20 cellular contexts compared by ENCODE assay signal in the genomic region with DNA sequence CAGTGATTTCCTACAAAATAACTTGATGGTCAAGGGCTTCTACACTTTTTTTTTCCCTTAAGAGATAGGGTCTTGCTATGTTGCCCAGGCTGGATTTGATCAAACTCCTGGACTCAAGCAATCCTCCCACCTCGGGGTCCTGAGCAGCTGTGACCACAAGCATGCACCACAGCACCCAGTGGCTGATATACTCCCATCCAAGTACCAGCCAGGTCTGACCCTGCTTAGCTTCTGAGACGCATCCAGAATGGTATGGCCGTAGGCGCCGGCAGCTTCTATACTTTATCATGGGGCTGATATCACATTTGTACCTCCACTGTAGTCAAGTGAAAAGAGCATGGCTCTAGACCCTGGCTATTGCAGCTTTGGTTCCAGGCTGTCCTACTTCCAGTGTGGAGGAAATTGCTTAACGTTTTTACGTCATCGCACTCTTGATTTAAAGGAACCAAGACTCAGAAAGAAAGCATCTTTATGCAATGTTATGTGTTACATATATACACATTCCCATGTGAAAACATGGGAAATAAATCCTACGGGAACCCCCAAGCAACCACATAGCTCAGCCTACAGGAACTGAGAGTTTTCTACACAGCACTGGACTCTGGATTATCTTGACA. TPM values are rescaled to one million over a fixed set of nuclear protein-coding genes. Genes with fewer than 3 reads are reported as not detected.
DNase-seq lines count a peak whose midpoint lies in the region; ATAC-seq and TF ChIP-seq lines count a peak whose summit lies in the region.
"Had no signal": no experiment of that assay in that cellular context is flagged by ENCODE, and none has a peak within 500 bp of the region (broad histone marks: within the 10 kb centered on the region; RNA-seq: fewer than 3 reads in every experiment).

No MANE protein-coding gene starts in this region.

- H3K27ac ChIP-seq in angular gyrus (ENCODE audit: low read depth, low read length) = peak overlapping the region; percentile 12
- H3K27ac ChIP-seq in left lung = no peak overlapping the region
- peak overlapping the region; percentile 41 for H3K27ac ChIP-seq in temporal lobe (ENCODE audit: low read depth, low read length)
- no peak overlapping the region for H3K27ac ChIP-seq in OCI-LY7 (ENCODE audit: low read depth, low read length, poor library complexity, severe bottlenecking)
- H3K27ac ChIP-seq: KMS-11, Peyer's patch had no signal

- intact Hi-C loops in left lung (cut with DNase I) = no loop called here
- intact Hi-C loops in OCI-LY7 (cut with micrococcal nuclease; ENCODE audit: unreplicated experiment) = no loop called here

- H3K9me2 ChIP-seq in OCI-LY7 (ENCODE audit: insufficient read depth, low read length) = no peaks in the 10 kb centered on the region
- H3K9me2 ChIP-seq: SK-N-SH had no signal

- DNase-seq in MV-4-11 (lab: John Stamatoyannopoulos, UW) (peak; percentile 82), left lung (no peak), OCI-LY7 (ENCODE audit: low spot score) (no peak)
- DNase-seq: Calu3; CD4-positive, alpha-beta memory T cell; DMS79; HFFc6; MM.1S; NCI-H1436 treated with DMSO at 0.1 percent for 48 hours; NCI-H510A treated with DMSO at 0.1 percent for 48 hours; Peyer's patch; SK-N-SH had no signal

- H2AFZ ChIP-seq in OCI-LY7 (ENCODE audit: low read length) = no peak overlapping the region

- no peaks in the 10 kb centered on the region for H3K27me3 ChIP-seq in left lung
- H3K27me3 ChIP-seq: Peyer's patch had no signal

- peak; percentile 54 for ATAC-seq in left lung
- ATAC-seq in GM19324 (IDR thresholded peaks at IDR 0.05; ENCODE audit: low FRiP score, unreplicated experiment) = no peak
- no peak for ATAC-seq in SK-N-SH treated with all-trans-retinoic acid at 6 μM for 48 hours
- ATAC-seq: HepG2, Right ventricle myocardium inferior had no signal

- TF ChIP-seq CTCF in left lung (IDR thresholded peaks at IDR 0.05) (no peak), OCI-LY7 (conservative IDR thresholded peaks at IDR 0.05; ENCODE audit: low read length) (no peak)

- H3K9me3 ChIP-seq in left lung = no peaks in the 10 kb centered on the region
- no peaks in the 10 kb centered on the region for H3K9me3 ChIP-seq in OCI-LY7 (ENCODE audit: low read length)
- H3K9me3 ChIP-seq: Peyer's patch, SK-N-SH had no signal

- H3K4me3 ChIP-seq in left lung (no peak overlapping the region), OCI-LY7 (ENCODE audit: low read depth, low read length, poor library complexity, severe bottlenecking) (no peak overlapping the region)
- H3K4me3 ChIP-seq: Peyer's patch had no signal

- CTCF ChIA-PET in OCI-LY7 (lab: Charles Lee; ENCODE audit: unreplicated experiment) = no interaction called here

- H3K36me3 ChIP-seq in left lung (no peaks in the 10 kb centered on the region), OCI-LY7 (ENCODE audit: insufficient read depth, low read length) (no peaks in the 10 kb centered on the region)
- H3K36me3 ChIP-seq: Peyer's patch had no signal

- H3K4me1 ChIP-seq in left lung (no peaks in the 10 kb centered on the region), OCI-LY7 (ENCODE audit: insufficient read depth, low read length, poor library complexity, severe bottlenecking) (no peaks in the 10 kb centered on the region)
- H3K4me1 ChIP-seq: Peyer's patch had no signal

- BruUV-seq in OCI-LY7 (replicated peaks; lab: Mats Ljungman, UMichigan) = no TSS peak

- no peak overlapping the region for H3K4me2 ChIP-seq in OCI-LY7 (ENCODE audit: low read length)
- H3K4me2 ChIP-seq: KMS-11, SK-N-SH had no signal

- H4K20me1 ChIP-seq in OCI-LY7 (ENCODE audit: insufficient read depth, low read length) = no peaks in the 10 kb centered on the region

- no peaks in the 10 kb centered on the region for H3K79me2 ChIP-seq in OCI-LY7 (ENCODE audit: insufficient read depth, low read depth, low read length)

- POLR2A ChIA-PET in OCI-LY7 (lab: Charles Lee) = no interaction called here

TF ChIP-seq in SK-N-SH treated with all-trans-retinoic acid at 6 μM for 48 hours, 23 proteins besides CTCF, POLR2A, EP300 and RAD21:
- no peak for TF ChIP-seq OSR1 (CRISPR knock-in tag; IDR thresholded peaks at IDR 0.05)
- TF ChIP-seq ZNF70 (CRISPR knock-in tag; IDR thresholded peaks at IDR 0.05) = no peak
- no peak for TF ChIP-seq TCF4 (CRISPR knock-in tag; IDR thresholded peaks at IDR 0.05; ENCODE audit: borderline replicate concordance)
- TF ChIP-seq ZC3H10 (CRISPR knock-in tag; IDR thresholded peaks at IDR 0.05) = no peak
- TF ChIP-seq SNAI2 (CRISPR knock-in tag; IDR thresholded peaks at IDR 0.05) = no peak
- TF ChIP-seq, protein P1, sequence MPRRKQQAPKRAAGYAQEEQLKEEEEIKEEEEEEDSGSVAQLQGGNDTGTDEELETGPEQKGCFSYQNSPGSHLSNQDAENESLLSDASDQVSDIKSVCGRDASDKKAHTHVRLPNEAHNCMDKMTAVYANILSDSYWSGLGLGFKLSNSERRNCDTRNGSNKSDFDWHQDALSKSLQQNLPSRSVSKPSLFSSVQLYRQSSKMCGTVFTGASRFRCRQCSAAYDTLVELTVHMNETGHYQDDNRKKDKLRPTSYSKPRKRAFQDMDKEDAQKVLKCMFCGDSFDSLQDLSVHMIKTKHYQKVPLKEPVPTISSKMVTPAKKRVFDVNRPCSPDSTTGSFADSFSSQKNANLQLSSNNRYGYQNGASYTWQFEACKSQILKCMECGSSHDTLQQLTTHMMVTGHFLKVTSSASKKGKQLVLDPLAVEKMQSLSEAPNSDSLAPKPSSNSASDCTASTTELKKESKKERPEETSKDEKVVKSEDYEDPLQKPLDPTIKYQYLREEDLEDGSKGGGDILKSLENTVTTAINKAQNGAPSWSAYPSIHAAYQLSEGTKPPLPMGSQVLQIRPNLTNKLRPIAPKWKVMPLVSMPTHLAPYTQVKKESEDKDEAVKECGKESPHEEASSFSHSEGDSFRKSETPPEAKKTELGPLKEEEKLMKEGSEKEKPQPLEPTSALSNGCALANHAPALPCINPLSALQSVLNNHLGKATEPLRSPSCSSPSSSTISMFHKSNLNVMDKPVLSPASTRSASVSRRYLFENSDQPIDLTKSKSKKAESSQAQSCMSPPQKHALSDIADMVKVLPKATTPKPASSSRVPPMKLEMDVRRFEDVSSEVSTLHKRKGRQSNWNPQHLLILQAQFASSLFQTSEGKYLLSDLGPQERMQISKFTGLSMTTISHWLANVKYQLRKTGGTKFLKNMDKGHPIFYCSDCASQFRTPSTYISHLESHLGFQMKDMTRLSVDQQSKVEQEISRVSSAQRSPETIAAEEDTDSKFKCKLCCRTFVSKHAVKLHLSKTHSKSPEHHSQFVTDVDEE (CRISPR knock-in tag; IDR thresholded peaks at IDR 0.05) = no peak
- TF ChIP-seq ZNF565 (CRISPR knock-in tag; conservative IDR thresholded peaks at IDR 0.05; ENCODE audit: low read depth) = no peak
- no peak for TF ChIP-seq TOX (CRISPR knock-in tag; IDR thresholded peaks at IDR 0.05; ENCODE audit: borderline replicate concordance)
- TF ChIP-seq ISL1 (CRISPR knock-in tag; IDR thresholded peaks at IDR 0.05) = no peak
- TF ChIP-seq RARB (CRISPR knock-in tag; IDR thresholded peaks at IDR 0.05) = no peak
- TF ChIP-seq ZFP3 (CRISPR knock-in tag; IDR thresholded peaks at IDR 0.05) = no peak
- TF ChIP-seq ESRRG (CRISPR knock-in tag; IDR thresholded peaks at IDR 0.05) = no peak
- no peak for TF ChIP-seq ARNTL (CRISPR knock-in tag; IDR thresholded peaks at IDR 0.05; ENCODE audit: borderline replicate concordance, low read depth)

RNA-seq across cellular contexts. Expression of gene PDPN, which starts 39.5 kb away (rescaled TPM):
- 10 to 100 TPM; 23.6 to 37.5 TPM for total RNA-seq in left lung
- 7.4 TPM for total RNA-seq in temporal lobe
- total RNA-seq in OCI-LY7 (2014; rRNA removed; shearing (Covaris generic)) = not detected in 2 replicates
- total RNA-seq in OCI-LY7 (2022) = not detected in 2 replicates
- total RNA-seq: B cell; Calu3; CD4-positive, alpha-beta memory T cell; HepG2; HFFc6 had no signal

Comparison
In these comparisons a context has a peak if more than half of its experiments do, and no peak if none do; other contexts are left out.
1. H3K27ac ChIP-seq: peak in angular gyrus (single experiment) and temporal lobe (single experiment); none in left lung (0 of 2) and OCI-LY7 (single experiment).